Comparison of ENCODE assay signal across 23 cellular contexts in the genomic region with DNA sequence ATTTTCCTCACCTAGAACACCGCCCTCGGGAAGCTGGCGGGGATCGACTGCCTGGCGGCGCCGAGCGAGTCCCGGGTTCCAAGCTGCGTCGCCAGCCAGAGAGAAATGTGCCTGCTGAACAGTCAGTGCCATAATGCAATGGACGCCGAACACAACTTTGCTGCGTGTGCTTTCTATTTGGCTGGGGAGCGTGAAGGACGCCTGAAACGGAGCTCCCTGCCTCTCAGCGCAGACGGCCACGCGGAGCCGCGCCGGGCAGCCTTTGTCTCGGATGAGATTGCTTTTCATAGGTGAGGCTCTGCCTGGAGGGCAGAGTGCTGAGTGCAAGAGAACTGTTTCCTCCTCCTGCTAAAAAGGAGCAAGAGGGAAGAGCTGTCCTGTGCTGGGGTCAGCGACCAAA.
A peak's percentile ranks its signal among the peaks of the same experiment; 100 is the strongest.
DNase-seq lines count a peak whose midpoint lies in the region; ATAC-seq and TF ChIP-seq lines count a peak whose summit lies in the region.
"Had no signal": no experiment of that assay in that cellular context is flagged by ENCODE, and none has a peak within 500 bp of the region (broad histone marks: within the 10 kb centered on the region; RNA-seq: fewer than 3 reads in every experiment).

No MANE protein-coding gene starts in this region.

- BruUV-seq in PC-3 (replicated peaks; lab: Mats Ljungman, UMichigan): no TSS peak

- no peaks in the 10 kb centered on the region for H3K36me3 ChIP-seq in thoracic aorta
- no peaks in the 10 kb centered on the region for H3K36me3 ChIP-seq in PC-3 (ENCODE audit: low read depth, low read length)
- H3K36me3 ChIP-seq: Peyer's patch had no signal

- H3K9ac ChIP-seq in PC-3 (ENCODE audit: low read length): no peak overlapping the region

- H3K4me3 Mint-ChIP-seq in WTC11 (no peak overlapping the region), type B pancreatic cell (no peak overlapping the region)
- H3K4me3 Mint-ChIP-seq: activated B cell treated with CpG ODN at 0.5 μM for 24 hours; activated CD4-positive, alpha-beta memory T cell treated with anti-CD3 and anti-CD28 coated beads, Interleukin-2, amount 10 ng/mL, durations not matched to agents 7 days and 5 days; CD4-positive, alpha-beta T cell; T-helper 17 cell had no signal

- CTCF ChIA-PET in WTC11 (lab: Charles Lee): no interaction called here
- CTCF ChIA-PET in PC-3 (lab: Charles Lee): no interaction called here

- H3K4me3 ChIP-seq in thoracic aorta (peak overlapping the region; percentile 28), PC-3 (ENCODE audit: low read length) (no peak overlapping the region)
- H3K4me3 ChIP-seq: A549, lung, Peyer's patch, skin epidermis had no signal

- H3K4me2 ChIP-seq in PC-3 (ENCODE audit: low read length): no peak overlapping the region
- H3K4me2 ChIP-seq: A549 had no signal

- H2AFZ ChIP-seq in PC-3 (ENCODE audit: low read length): no peak overlapping the region

- ATAC-seq in WTC11 (no peak), thoracic aorta (ENCODE audit: insufficient number of reproducible peaks, low FRiP score, low read depth) (no peak), PC-3 (no peak)
- ATAC-seq: A549, T-helper 17 cell had no signal

- H3K9me3 ChIP-seq in thoracic aorta: no peaks in the 10 kb centered on the region
- H3K9me3 ChIP-seq in PC-3 (ENCODE audit: low read length): no peaks in the 10 kb centered on the region
- H3K9me3 ChIP-seq: A549, Peyer's patch had no signal

- TF ChIP-seq CTCF in WTC11 (IDR thresholded peaks at IDR 0.05): no peak
- TF ChIP-seq CTCF in thoracic aorta (IDR thresholded peaks at IDR 0.05): no peak
- TF ChIP-seq CTCF in type B pancreatic cell (conservative IDR thresholded peaks at IDR 0.05): no peak
- no peak for TF ChIP-seq CTCF in PC-3 (conservative IDR thresholded peaks at IDR 0.05; ENCODE audit: low read depth, low read length)

- POLR2A ChIA-PET in WTC11 (lab: Charles Lee) (no interaction called here), PC-3 (lab: Charles Lee; ENCODE audit: unreplicated experiment) (no interaction called here)

- H3K9me2 ChIP-seq in PC-3 (replicated peaks; ENCODE audit: low read length): no peaks in the 10 kb centered on the region

- H3K27me3 ChIP-seq in thoracic aorta (replicated peaks; ENCODE audit: insufficient read depth): no peaks in the 10 kb centered on the region
- no peaks in the 10 kb centered on the region for H3K27me3 ChIP-seq in PC-3 (ENCODE audit: low read length)
- H3K27me3 ChIP-seq: Peyer's patch had no signal

- H3K27ac Mint-ChIP-seq in WTC11 (no peak overlapping the region), type B pancreatic cell (no peak overlapping the region)
- H3K27ac Mint-ChIP-seq: activated B cell treated with CpG ODN at 0.5 μM for 24 hours; activated CD4-positive, alpha-beta memory T cell treated with anti-CD3 and anti-CD28 coated beads, Interleukin-2, amount 10 ng/mL, durations not matched to agents 7 days and 5 days; CD4-positive, alpha-beta T cell had no signal

- no peaks in the 10 kb centered on the region for H3F3A ChIP-seq in PC-3 (ENCODE audit: low read length, unreplicated experiment)

- H4K20me1 ChIP-seq in PC-3 (ENCODE audit: low read length): no peaks in the 10 kb centered on the region

- H3K9me3 Mint-ChIP-seq in WTC11: no peaks in the 10 kb centered on the region
- peaks cover 11% of the 10 kb centered on the region for H3K9me3 Mint-ChIP-seq in type B pancreatic cell
- H3K9me3 Mint-ChIP-seq: activated B cell treated with CpG ODN at 0.5 μM for 24 hours; activated CD4-positive, alpha-beta memory T cell treated with anti-CD3 and anti-CD28 coated beads, Interleukin-2, amount 10 ng/mL, durations not matched to agents 7 days and 5 days; CD4-positive, alpha-beta T cell had no signal

- H3K36me3 Mint-ChIP-seq in WTC11 (no peaks in the 10 kb centered on the region), type B pancreatic cell (no peaks in the 10 kb centered on the region)

- H3K27ac ChIP-seq in thoracic aorta (no peak overlapping the region), PC-3 (ENCODE audit: low read length) (no peak overlapping the region)
- H3K27ac ChIP-seq: A549, Peyer's patch, skin epidermis had no signal

- H3K4me1 Mint-ChIP-seq in WTC11 (peaks cover 10% of the 10 kb centered on the region; the same call in 1 of the 2 replicates), type B pancreatic cell (ENCODE audit: unreplicated experiment) (no peaks in the 10 kb centered on the region)
- H3K4me1 Mint-ChIP-seq: T-helper 17 cell had no signal

- DNase-seq in NCI-H524 (lab: John Stamatoyannopoulos, UW): peak; percentile 22 to 52
- DNase-seq in NCI-H524 treated with DMSO at 0.1 percent for 48 hours (lab: John Stamatoyannopoulos, UW): no peak
- peak; percentile 10 for DNase-seq in WTC11 (ENCODE audit: low spot score)
- peak; percentile 21 for DNase-seq in left kidney (ENCODE audit: low read depth, low spot score)
- no peak for DNase-seq in thoracic aorta (ENCODE audit: low spot score)
- DNase-seq in type B pancreatic cell (ENCODE audit: extremely low spot score, unreplicated experiment): no peak
- DNase-seq in PC-3: no peak
- no peak for DNase-seq in ACHN
- DNase-seq: activated B cell treated with CpG ODN at 0.5 μM for 24 hours; activated CD4-positive, alpha-beta memory T cell treated with anti-CD3 and anti-CD28 coated beads, Interleukin-2, amount 10 ng/mL, durations not matched to agents 7 days and 5 days; activated naive CD4-positive, alpha-beta T cell treated with Interleukin-2 at 50 U/mL for 16 hours; activated T-cell treated with anti-CD3 and anti-CD28 coated beads, Interleukin-2, amount 50 U/mL, for 1 hour; amygdala; CD4-positive, alpha-beta T cell; central memory CD4-positive, alpha-beta T cell; head of caudate nucleus; Karpas-422; Peyer's patch; stimulated activated CD4-positive, alpha-beta T cell treated with anti-CD3 and anti-CD28 coated beads, Interleukin-4, amount 100 ng/mL, for 24 hours; T-helper 17 cell had no signal

- peaks cover 3% of the 10 kb centered on the region; the same call in 1 of the 2 replicates for H3K27me3 Mint-ChIP-seq in WTC11 (ENCODE audit: low read depth)
- H3K27me3 Mint-ChIP-seq in type B pancreatic cell: no peaks in the 10 kb centered on the region
- H3K27me3 Mint-ChIP-seq: activated B cell treated with CpG ODN at 0.5 μM for 24 hours; activated CD4-positive, alpha-beta memory T cell treated with anti-CD3 and anti-CD28 coated beads, Interleukin-2, amount 10 ng/mL, durations not matched to agents 7 days and 5 days; CD4-positive, alpha-beta T cell; T-helper 17 cell had no signal

- intact Hi-C loops in PC-3 (cut with micrococcal nuclease): no loop called here

- in situ Hi-C loops in ACHN (cut with HindIII; ENCODE audit: low pct_ligation_motif_present, low pct_unique_long_range_greater_than_20kb, low sequenced_read_pairs): no loop called here

- H3K4me1 ChIP-seq in thoracic aorta (ENCODE audit: control insufficient read depth in 1 of 2, low read depth in 2 of 2) (no peaks in the 10 kb centered on the region), PC-3 (ENCODE audit: insufficient read depth, low read length) (no peaks in the 10 kb centered on the region)
- H3K4me1 ChIP-seq: A549, Peyer's patch had no signal

- H3K79me2 ChIP-seq in PC-3 (ENCODE audit: low read length): no peaks in the 10 kb centered on the region

TF ChIP-seq in WTC11, 78 proteins besides CTCF, POLR2A, EP300 and RAD21 (continues in another document):
- TF ChIP-seq, protein P1, sequence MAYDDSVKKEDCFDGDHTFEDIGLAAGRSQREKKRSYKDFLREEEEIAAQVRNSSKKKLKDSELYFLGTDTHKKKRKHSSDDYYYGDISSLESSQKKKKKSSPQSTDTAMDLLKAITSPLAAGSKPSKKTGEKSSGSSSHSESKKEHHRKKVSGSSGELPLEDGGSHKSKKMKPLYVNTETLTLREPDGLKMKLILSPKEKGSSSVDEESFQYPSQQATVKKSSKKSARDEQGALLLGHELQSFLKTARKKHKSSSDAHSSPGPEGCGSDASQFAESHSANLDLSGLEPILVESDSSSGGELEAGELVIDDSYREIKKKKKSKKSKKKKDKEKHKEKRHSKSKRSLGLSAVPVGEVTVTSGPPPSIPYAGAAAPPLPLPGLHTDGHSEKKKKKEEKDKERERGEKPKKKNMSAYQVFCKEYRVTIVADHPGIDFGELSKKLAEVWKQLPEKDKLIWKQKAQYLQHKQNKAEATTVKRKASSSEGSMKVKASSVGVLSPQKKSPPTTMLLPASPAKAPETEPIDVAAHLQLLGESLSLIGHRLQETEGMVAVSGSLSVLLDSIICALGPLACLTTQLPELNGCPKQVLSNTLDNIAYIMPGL (CRISPR knock-in tag; IDR thresholded peaks at IDR 0.05): no peak
- TF ChIP-seq, protein P2, sequence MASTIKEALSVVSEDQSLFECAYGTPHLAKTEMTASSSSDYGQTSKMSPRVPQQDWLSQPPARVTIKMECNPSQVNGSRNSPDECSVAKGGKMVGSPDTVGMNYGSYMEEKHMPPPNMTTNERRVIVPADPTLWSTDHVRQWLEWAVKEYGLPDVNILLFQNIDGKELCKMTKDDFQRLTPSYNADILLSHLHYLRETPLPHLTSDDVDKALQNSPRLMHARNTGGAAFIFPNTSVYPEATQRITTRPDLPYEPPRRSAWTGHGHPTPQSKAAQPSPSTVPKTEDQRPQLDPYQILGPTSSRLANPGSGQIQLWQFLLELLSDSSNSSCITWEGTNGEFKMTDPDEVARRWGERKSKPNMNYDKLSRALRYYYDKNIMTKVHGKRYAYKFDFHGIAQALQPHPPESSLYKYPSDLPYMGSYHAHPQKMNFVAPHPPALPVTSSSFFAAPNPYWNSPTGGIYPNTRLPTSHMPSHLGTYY (CRISPR knock-in tag; IDR thresholded peaks at IDR 0.05): no peak
- no peak for TF ChIP-seq ZNF263 (CRISPR knock-in tag; IDR thresholded peaks at IDR 0.05; ENCODE audit: low read depth)
- TF ChIP-seq, protein P3, sequence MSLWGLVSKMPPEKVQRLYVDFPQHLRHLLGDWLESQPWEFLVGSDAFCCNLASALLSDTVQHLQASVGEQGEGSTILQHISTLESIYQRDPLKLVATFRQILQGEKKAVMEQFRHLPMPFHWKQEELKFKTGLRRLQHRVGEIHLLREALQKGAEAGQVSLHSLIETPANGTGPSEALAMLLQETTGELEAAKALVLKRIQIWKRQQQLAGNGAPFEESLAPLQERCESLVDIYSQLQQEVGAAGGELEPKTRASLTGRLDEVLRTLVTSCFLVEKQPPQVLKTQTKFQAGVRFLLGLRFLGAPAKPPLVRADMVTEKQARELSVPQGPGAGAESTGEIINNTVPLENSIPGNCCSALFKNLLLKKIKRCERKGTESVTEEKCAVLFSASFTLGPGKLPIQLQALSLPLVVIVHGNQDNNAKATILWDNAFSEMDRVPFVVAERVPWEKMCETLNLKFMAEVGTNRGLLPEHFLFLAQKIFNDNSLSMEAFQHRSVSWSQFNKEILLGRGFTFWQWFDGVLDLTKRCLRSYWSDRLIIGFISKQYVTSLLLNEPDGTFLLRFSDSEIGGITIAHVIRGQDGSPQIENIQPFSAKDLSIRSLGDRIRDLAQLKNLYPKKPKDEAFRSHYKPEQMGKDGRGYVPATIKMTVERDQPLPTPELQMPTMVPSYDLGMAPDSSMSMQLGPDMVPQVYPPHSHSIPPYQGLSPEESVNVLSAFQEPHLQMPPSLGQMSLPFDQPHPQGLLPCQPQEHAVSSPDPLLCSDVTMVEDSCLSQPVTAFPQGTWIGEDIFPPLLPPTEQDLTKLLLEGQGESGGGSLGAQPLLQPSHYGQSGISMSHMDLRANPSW (CRISPR knock-in tag; conservative IDR thresholded peaks at IDR 0.05; ENCODE audit: low read depth): no peak

Comparison
In these comparisons a context has a peak if more than half of its experiments do, and no peak if none do; other contexts are left out.
1. DNase-seq: peak in NCI-H524 (2 of 2), WTC11 (single experiment) and left kidney (single experiment); none in NCI-H524 treated with DMSO at 0.1 percent for 48 hours (single experiment), thoracic aorta (single experiment), type B pancreatic cell (single experiment), PC-3 (single experiment) and ACHN (single experiment).